Comparison of ENCODE assay signal across 9 cellular contexts in the genomic region with DNA sequence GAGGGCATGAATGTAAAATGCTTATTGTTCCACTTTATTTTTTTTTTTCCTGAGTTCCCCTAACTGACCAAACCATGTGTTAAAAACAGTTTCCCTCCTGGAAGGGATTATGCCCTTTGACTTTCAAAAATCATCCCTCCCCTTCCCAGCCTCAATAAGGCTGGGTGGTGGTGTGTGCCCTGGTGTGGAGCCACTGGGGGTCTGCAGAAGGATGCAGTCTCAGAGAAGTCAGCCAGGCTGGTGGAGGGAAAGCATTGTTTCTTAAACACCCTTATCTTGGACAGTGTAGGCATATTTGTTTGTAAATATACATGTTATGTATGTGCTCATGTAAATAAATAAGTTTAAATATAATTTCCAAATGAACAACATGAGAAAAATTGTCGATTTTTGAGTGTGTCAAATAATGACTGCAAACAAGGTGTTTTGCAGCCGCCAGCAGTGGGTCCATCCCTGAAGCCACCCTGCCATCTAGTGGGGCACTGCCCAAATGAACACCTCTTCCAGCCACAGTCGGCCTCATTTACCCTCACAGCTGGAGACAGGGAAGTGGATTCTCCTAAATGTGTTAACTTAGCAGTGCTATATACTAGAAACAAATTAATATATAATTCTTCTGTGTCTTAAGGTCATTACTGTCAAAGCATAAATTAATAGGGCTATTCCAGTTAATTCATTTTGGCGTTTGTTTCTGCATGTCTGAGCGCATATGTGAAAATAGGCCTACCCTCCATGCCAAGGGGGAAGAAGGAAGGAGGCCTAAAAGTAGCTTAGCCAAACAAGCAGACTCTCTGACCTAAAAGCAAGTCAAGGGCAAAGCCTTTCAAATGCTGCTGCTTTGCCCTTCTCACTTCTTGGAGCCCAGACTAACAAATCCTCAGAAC.
DNase-seq lines count a peak whose midpoint lies in the region; ATAC-seq and TF ChIP-seq lines count a peak whose summit lies in the region.
"Had no signal": no experiment of that assay in that cellular context is flagged by ENCODE, and none has a peak within 500 bp of the region (broad histone marks: within the 10 kb centered on the region; RNA-seq: fewer than 3 reads in every experiment).

No MANE protein-coding gene starts in this region.

- H3K4me1 ChIP-seq in ovary (ENCODE audit: insufficient read depth): no peaks in the 10 kb centered on the region

- ATAC-seq in GM21360 (IDR thresholded peaks at IDR 0.05; ENCODE audit: unreplicated experiment) (peak; percentile 73), HG03135 (IDR thresholded peaks at IDR 0.05; ENCODE audit: unreplicated experiment) (no peak)

- no peaks in the 10 kb centered on the region for H3K36me3 ChIP-seq in ovary

- peak; percentile 29 to 74 (median 62) for TF ChIP-seq CTCF in dorsolateral prefrontal cortex (IDR thresholded peaks at IDR 0.05 in 54 of 56, conservative IDR thresholded peaks at IDR 0.05 in 2 of 56; ENCODE audit: low read depth in 1 of 56, partially characterized antibody in 56 of 56)
- TF ChIP-seq CTCF in ovary (IDR thresholded peaks at IDR 0.05): no peak

- WGBS in ovary, 3 donors: 39 to 40% (median 39%) methylated on average over 5 of the region's 5 CpGs

- TF ChIP-seq EP300 in ovary (IDR thresholded peaks at IDR 0.05): no peak

- peak overlapping the region in 22 of 59 donors; percentile 1 to 55 (median 38) for H3K4me3 ChIP-seq in dorsolateral prefrontal cortex
- no peak overlapping the region for H3K4me3 ChIP-seq in ovary
- H3K4me3 ChIP-seq: SK-N-MC had no signal

- TF ChIP-seq POLR2A in ovary (IDR thresholded peaks at IDR 0.05): no peak

- intact Hi-C loops in dorsolateral prefrontal cortex (cut with DNase I): no loop called here
- intact Hi-C loops in ovary (cut with DNase I): no loop called here

- H3K27ac ChIP-seq in dorsolateral prefrontal cortex (peak overlapping the region in 13 of 59 donors; percentile 1 to 78 (median 37)), ovary (no peak overlapping the region)
- H3K27ac ChIP-seq: SK-N-MC had no signal

- DNase-seq in DMS114 treated with DMSO at 0.1 percent for 48 hours (lab: John Stamatoyannopoulos, UW; ENCODE audit: unreplicated experiment) (peak; percentile 48), LoVo (ENCODE audit: low spot score) (peak; percentile 32), OCI-M2 (lab: John Stamatoyannopoulos, UW; ENCODE audit: unreplicated experiment) (peak; percentile 1), dorsolateral prefrontal cortex (peak; percentile 16 to 78 (median 71)), mucosa of gallbladder (ENCODE audit: low spot score) (peak; percentile 45), ovary (no peak)

- no peaks in the 10 kb centered on the region for H3K9me3 ChIP-seq in ovary

- H3K27me3 ChIP-seq in dorsolateral prefrontal cortex: no peaks in the 10 kb centered on the region
- H3K27me3 ChIP-seq in ovary: no peaks in the 10 kb centered on the region

Comparison
In these comparisons a context has a peak if more than half of its experiments do, and no peak if none do; other contexts are left out.
1. DNase-seq: peak in DMS114 treated with DMSO at 0.1 percent for 48 hours (single experiment), LoVo (single experiment), OCI-M2 (single experiment), dorsolateral prefrontal cortex (10 of 10) and mucosa of gallbladder (single experiment); none in ovary (0 of 5).
2. CTCF ChIP-seq: peak in dorsolateral prefrontal cortex (56 of 56); none in ovary (0 of 3).